In the genomic region with DNA sequence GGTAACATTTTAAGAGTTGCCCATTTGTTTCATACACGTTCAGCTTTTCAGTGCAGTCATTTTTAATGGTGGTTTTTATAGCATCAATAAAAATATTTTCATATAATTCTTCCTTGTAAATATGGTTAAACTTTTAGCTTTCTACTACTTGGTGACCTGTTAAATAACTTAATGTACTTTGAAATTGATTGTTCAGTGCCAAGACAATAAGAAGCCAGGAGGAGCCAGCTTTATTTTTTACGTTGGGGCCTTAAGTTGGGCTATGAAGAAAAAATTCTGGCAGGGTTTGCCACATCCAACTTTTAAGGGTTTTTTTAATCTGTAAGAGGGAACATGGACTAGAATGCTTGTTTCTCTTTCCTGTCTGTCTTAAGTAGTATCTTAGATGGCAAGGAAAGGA, we compare ENCODE assay signal across 34 cellular contexts.
"Had no signal": no experiment of that assay in that cellular context is flagged by ENCODE, and none has a peak within 500 bp of the region (broad histone marks: within the 10 kb centered on the region; RNA-seq: fewer than 3 reads in every experiment).

No MANE protein-coding gene starts in this region.

- H3K27ac ChIP-seq: ascending aorta, cardiac muscle cell, coronary artery, dorsolateral prefrontal cortex had no signal

- H3K9me3 Mint-ChIP-seq: activated CD4-positive, alpha-beta memory T cell treated with anti-CD3 and anti-CD28 coated beads for 36 hours; activated CD4-positive, alpha-beta T cell treated with anti-CD3 and anti-CD28 coated beads, Interleukin-2, amount 10 ng/mL, durations not matched to agents 24 days and 14 days; activated naive CD4-positive, alpha-beta T cell treated with anti-CD3 and anti-CD28 coated beads, Interleukin-2, amount 10 ng/mL, durations not matched to agents 7 days and 5 days; activated naive CD4-positive, alpha-beta T cell treated with anti-CD3 and anti-CD28 coated beads, Interleukin-2, amount 50 U/mL, for 72 hours; activated naive CD8-positive, alpha-beta T cell treated with anti-CD3 and anti-CD28 coated beads, Interleukin-2, amount 10 ng/mL, durations not matched to agents 7 days and 5 days; brain; dendritic cell treated with granulocyte-macrophage colony-stimulating factor and Interleukin-4, amounts not matched to agents 40 ng/mL and 50 ng/mL, for 4 days; endodermal cell; T-helper 2 cell treated with Interferon-gamma antibody and Interleukin-4, amounts not matched to agents 5 μg/mL and 100 μg/mL, for 36 hours had no signal

- H3K4me1 ChIP-seq: ascending aorta had no signal

- H3K4me3 ChIP-seq: ascending aorta, breast epithelium, cardiac muscle cell, coronary artery, dorsolateral prefrontal cortex had no signal

- ATAC-seq: activated CD4-positive, alpha-beta T cell treated with anti-CD3 and anti-CD28 coated beads for 36 hours; activated CD8-positive, alpha-beta memory T cell treated with anti-CD3 and anti-CD28 coated beads, Interleukin-2, amount 10 ng/mL, durations not matched to agents 7 days and 5 days; activated CD8-positive, alpha-beta T cell treated with anti-CD3 and anti-CD28 coated beads, Interleukin-2, amount 10 ng/mL, durations not matched to agents 7 days and 5 days; activated naive CD4-positive, alpha-beta T cell treated with anti-CD3 and anti-CD28 coated beads, Interleukin-2, amount 50 U/mL, for 72 hours; esophagus mucosa; T-helper 17 cell had no signal

- H3K36me3 Mint-ChIP-seq: activated CD8-positive, alpha-beta memory T cell treated with anti-CD3 and anti-CD28 coated beads, Interleukin-2, amount 10 ng/mL, durations not matched to agents 7 days and 5 days; activated naive CD4-positive, alpha-beta T cell treated with anti-CD3 and anti-CD28 coated beads, Interleukin-2, amount 10 ng/mL, durations not matched to agents 7 days and 5 days; activated naive CD4-positive, alpha-beta T cell treated with anti-CD3 and anti-CD28 coated beads, Interleukin-2, amount 50 U/mL, for 72 hours had no signal

- H3K36me3 ChIP-seq: ascending aorta, breast epithelium, cardiac muscle cell had no signal

- H3K4me1 Mint-ChIP-seq: activated CD8-positive, alpha-beta memory T cell treated with anti-CD3 and anti-CD28 coated beads, Interleukin-2, amount 10 ng/mL, durations not matched to agents 7 days and 5 days; activated naive CD8-positive, alpha-beta T cell treated with anti-CD3 and anti-CD28 coated beads, Interleukin-2, amount 10 ng/mL, durations not matched to agents 7 days and 5 days had no signal

- DNase-seq: activated CD4-positive, alpha-beta memory T cell treated with anti-CD3 and anti-CD28 coated beads for 36 hours; activated CD4-positive, alpha-beta T cell treated with anti-CD3 and anti-CD28 coated beads for 36 hours; activated CD4-positive, alpha-beta T cell treated with anti-CD3 and anti-CD28 coated beads, Interleukin-2, amount 10 ng/mL, durations not matched to agents 24 days and 14 days; activated CD4-positive, CD25-positive, alpha-beta regulatory T cell; activated CD4-positive, CD25-positive, alpha-beta regulatory T cell treated with anti-CD3 and anti-CD28 coated beads, Interleukin-2, amount 50 U/mL, for 72 hours; activated CD8-positive, alpha-beta memory T cell treated with anti-CD3 and anti-CD28 coated beads, Interleukin-2, amount 10 ng/mL, durations not matched to agents 7 days and 5 days; activated CD8-positive, alpha-beta memory T cell treated with anti-CD3 and anti-CD28 coated beads, Interleukin-2, amount 50 U/mL, for 4 hours; activated CD8-positive, alpha-beta T cell treated with anti-CD3 and anti-CD28 coated beads, Interleukin-2, amount 10 ng/mL, durations not matched to agents 7 days and 5 days; activated gamma-delta T cell; activated naive CD4-positive, alpha-beta T cell; activated naive CD4-positive, alpha-beta T cell treated with anti-CD3 and anti-CD28 coated beads, Interleukin-2, amount 10 ng/mL, durations not matched to agents 7 days and 5 days; activated naive CD8-positive, alpha-beta T cell treated with anti-CD3 and anti-CD28 coated beads, Interleukin-2, amount 10 ng/mL, durations not matched to agents 7 days and 5 days; activated T-cell treated with anti-CD3 and anti-CD28 coated beads, Interleukin-2, amount 50 U/mL, for 1 hour; activated T-cell treated with anti-CD3 and anti-CD28 coated beads, Interleukin-2, amount 50 U/mL, for 48 hours; central memory CD4-positive, alpha-beta T cell; cerebellar nuclear complex; dorsolateral prefrontal cortex; effector memory CD4-positive, alpha-beta T cell; endodermal cell; foreskin fibroblast; head of caudate nucleus; T-helper 1 cell; T-helper 17 cell; T1000 had no signal

- FAIRE-seq: frontal cortex had no signal

- H3K27ac Mint-ChIP-seq: activated CD4-positive, alpha-beta memory T cell treated with anti-CD3 and anti-CD28 coated beads for 36 hours; activated CD4-positive, alpha-beta T cell treated with anti-CD3 and anti-CD28 coated beads for 36 hours; activated CD4-positive, alpha-beta T cell treated with anti-CD3 and anti-CD28 coated beads, Interleukin-2, amount 10 ng/mL, durations not matched to agents 24 days and 14 days; activated CD8-positive, alpha-beta memory T cell treated with anti-CD3 and anti-CD28 coated beads, Interleukin-2, amount 10 ng/mL, durations not matched to agents 7 days and 5 days; activated CD8-positive, alpha-beta T cell treated with anti-CD3 and anti-CD28 coated beads, Interleukin-2, amount 10 ng/mL, durations not matched to agents 7 days and 5 days; activated naive CD4-positive, alpha-beta T cell treated with anti-CD3 and anti-CD28 coated beads, Interleukin-2, amount 10 ng/mL, durations not matched to agents 7 days and 5 days; activated naive CD4-positive, alpha-beta T cell treated with anti-CD3 and anti-CD28 coated beads, Interleukin-2, amount 50 U/mL, for 72 hours; activated naive CD8-positive, alpha-beta T cell treated with anti-CD3 and anti-CD28 coated beads, Interleukin-2, amount 10 ng/mL, durations not matched to agents 7 days and 5 days; brain; dendritic cell treated with granulocyte-macrophage colony-stimulating factor and Interleukin-4, amounts not matched to agents 40 ng/mL and 50 ng/mL, for 4 days; endodermal cell; T-helper 17 cell; T-helper 2 cell treated with Interferon-gamma antibody and Interleukin-4, amounts not matched to agents 5 μg/mL and 100 μg/mL, for 36 hours had no signal

- H3K9me3 ChIP-seq: ascending aorta, breast epithelium had no signal

- H3K27me3 Mint-ChIP-seq: activated CD4-positive, alpha-beta memory T cell treated with anti-CD3 and anti-CD28 coated beads for 36 hours; activated CD4-positive, alpha-beta T cell treated with anti-CD3 and anti-CD28 coated beads for 36 hours; activated CD4-positive, alpha-beta T cell treated with anti-CD3 and anti-CD28 coated beads, Interleukin-2, amount 10 ng/mL, durations not matched to agents 24 days and 14 days; activated CD8-positive, alpha-beta memory T cell treated with anti-CD3 and anti-CD28 coated beads, Interleukin-2, amount 10 ng/mL, durations not matched to agents 7 days and 5 days; activated naive CD4-positive, alpha-beta T cell treated with anti-CD3 and anti-CD28 coated beads, Interleukin-2, amount 10 ng/mL, durations not matched to agents 7 days and 5 days; activated naive CD8-positive, alpha-beta T cell treated with anti-CD3 and anti-CD28 coated beads, Interleukin-2, amount 10 ng/mL, durations not matched to agents 7 days and 5 days; brain; dendritic cell treated with granulocyte-macrophage colony-stimulating factor and Interleukin-4, amounts not matched to agents 40 ng/mL and 50 ng/mL, for 4 days; T-helper 17 cell had no signal

- H3K4me3 Mint-ChIP-seq: activated CD4-positive, alpha-beta memory T cell treated with anti-CD3 and anti-CD28 coated beads for 36 hours; activated CD4-positive, alpha-beta T cell treated with anti-CD3 and anti-CD28 coated beads for 36 hours; activated CD4-positive, alpha-beta T cell treated with anti-CD3 and anti-CD28 coated beads, Interleukin-2, amount 10 ng/mL, durations not matched to agents 24 days and 14 days; activated CD8-positive, alpha-beta memory T cell treated with anti-CD3 and anti-CD28 coated beads, Interleukin-2, amount 10 ng/mL, durations not matched to agents 7 days and 5 days; activated CD8-positive, alpha-beta T cell treated with anti-CD3 and anti-CD28 coated beads, Interleukin-2, amount 10 ng/mL, durations not matched to agents 7 days and 5 days; activated naive CD4-positive, alpha-beta T cell treated with anti-CD3 and anti-CD28 coated beads, Interleukin-2, amount 10 ng/mL, durations not matched to agents 7 days and 5 days; activated naive CD8-positive, alpha-beta T cell treated with anti-CD3 and anti-CD28 coated beads, Interleukin-2, amount 10 ng/mL, durations not matched to agents 7 days and 5 days; brain; dendritic cell treated with granulocyte-macrophage colony-stimulating factor and Interleukin-4, amounts not matched to agents 40 ng/mL and 50 ng/mL, for 4 days; endodermal cell; T-helper 17 cell; T-helper 2 cell treated with Interferon-gamma antibody and Interleukin-4, amounts not matched to agents 5 μg/mL and 100 μg/mL, for 36 hours had no signal
